ENCODE assay signal across 1 cellular context in genomic region chr2:163474319-163474744, GRCh38.
TF ChIP-seq lines count a peak whose summit lies in the region.

No MANE protein-coding gene starts in this region.

TF ChIP-seq in HepG2, 621 proteins besides CTCF, POLR2A, EP300 and RAD21 (continued from another document and continues in another):
- TF ChIP-seq FOXP1 (IDR thresholded peaks at IDR 0.05) (peak; percentile 85; the same call in 1 of the 2 replicates), FOXP1 (CRISPR knock-in tag; IDR thresholded peaks at IDR 0.05) (peak; percentile 99), MIXL1 (CRISPR knock-in tag; IDR thresholded peaks at IDR 0.05) (peak; percentile 97), SRSF4 (IDR thresholded peaks at IDR 0.05; ENCODE audit: low read depth, low read length, poor library complexity, severe bottlenecking) (no peak), ZMYM4 (CRISPR knock-in tag; IDR thresholded peaks at IDR 0.05) (peak; percentile 69; the same call in 1 of the 2 replicates), TFE3 (CRISPR knock-in tag; IDR thresholded peaks at IDR 0.05) (0 out of 2 replicates have a peak, but pooled peaks have one; percentile 18), SOX5 (CRISPR knock-in tag; IDR thresholded peaks at IDR 0.05; ENCODE audit: borderline replicate concordance) (peak; percentile 82), ZNF768 (CRISPR knock-in tag; IDR thresholded peaks at IDR 0.05) (no peak), NR2F6 (IDR thresholded peaks at IDR 0.05) (0 out of 2 replicates have a peak, but pooled peaks have one; percentile 33), NR2F6 (CRISPR knock-in tag; IDR thresholded peaks at IDR 0.05) (0 out of 2 replicates have a peak, but pooled peaks have one; percentile 21), GMEB2 (CRISPR knock-in tag; IDR thresholded peaks at IDR 0.05; ENCODE audit: low read depth) (no peak), KAT2B (IDR thresholded peaks at IDR 0.05; ENCODE audit: borderline replicate concordance, low read depth, low read length) (peak; percentile 99), HOXD1 (CRISPR knock-in tag; IDR thresholded peaks at IDR 0.05) (no peak), TCF12 (IDR thresholded peaks at IDR 0.05) (no peak), TCF12 (CRISPR knock-in tag; IDR thresholded peaks at IDR 0.05) (peak; percentile 93), U2AF2 (IDR thresholded peaks at IDR 0.05; ENCODE audit: low read depth, low read length) (no peak), YEATS4 (CRISPR knock-in tag; IDR thresholded peaks at IDR 0.05; ENCODE audit: borderline replicate concordance) (0 out of 2 replicates have a peak, but pooled peaks have one; percentile 34), MED1 (CRISPR knock-in tag; IDR thresholded peaks at IDR 0.05) (peak; percentile 29; the same call in 1 of the 2 replicates), GATAD2A (CRISPR knock-in tag; IDR thresholded peaks at IDR 0.05) (peak; percentile 98), ZNF589 (CRISPR knock-in tag; conservative IDR thresholded peaks at IDR 0.05) (no peak), SMAD3 (CRISPR knock-in tag; IDR thresholded peaks at IDR 0.05) (peak; percentile 96), ZBTB25 (CRISPR knock-in tag; IDR thresholded peaks at IDR 0.05) (peak; percentile 60; the same call in 1 of the 2 replicates), GATAD1 (CRISPR knock-in tag; IDR thresholded peaks at IDR 0.05) (no peak), KLF6 (CRISPR knock-in tag; IDR thresholded peaks at IDR 0.05) (peak; percentile 85), HMG20B (CRISPR knock-in tag; conservative IDR thresholded peaks at IDR 0.05) (no peak), TCF7 (IDR thresholded peaks at IDR 0.05; ENCODE audit: low read depth) (peak; percentile 99), HDAC2 (CRISPR knock-in tag; IDR thresholded peaks at IDR 0.05) (peak; percentile 62), MXI1 (IDR thresholded peaks at IDR 0.05; ENCODE audit: borderline replicate concordance, low read depth, low read length) (0 out of 3 replicates have a peak, but pooled peaks have one; percentile 33), ZHX2 (IDR thresholded peaks at IDR 0.05; ENCODE audit: low read depth) (no peak), ZHX2 (CRISPR knock-in tag; IDR thresholded peaks at IDR 0.05; ENCODE audit: borderline replicate concordance) (no peak), NONO (IDR thresholded peaks at IDR 0.05) (no peak), NONO (CRISPR knock-in tag; conservative IDR thresholded peaks at IDR 0.05) (peak; percentile 66; the same call in 1 of the 2 replicates), FOXJ3 (CRISPR knock-in tag; IDR thresholded peaks at IDR 0.05; ENCODE audit: borderline replicate concordance) (peak; percentile 99), ZFP36 (IDR thresholded peaks at IDR 0.05; ENCODE audit: borderline replicate concordance, low read depth, low read length, partially characterized antibody) (peak; percentile 60), NBN (conservative IDR thresholded peaks at IDR 0.05) (no peak), TBX3 (IDR thresholded peaks at IDR 0.05; ENCODE audit: borderline replicate concordance) (peak; percentile 97), HNF4A (CRISPR knock-in tag; IDR thresholded peaks at IDR 0.05) (peak; percentile 45), STAT6 (CRISPR knock-in tag; IDR thresholded peaks at IDR 0.05; ENCODE audit: borderline replicate concordance) (no peak), ARNTL (CRISPR knock-in tag; IDR thresholded peaks at IDR 0.05) (peak; percentile 88), TCF7L2 (IDR thresholded peaks at IDR 0.05; ENCODE audit: low read depth, low read length) (peak; percentile 87), KIAA2018 (CRISPR knock-in tag; IDR thresholded peaks at IDR 0.05; ENCODE audit: borderline replicate concordance) (no peak), TEAD2 (CRISPR knock-in tag; IDR thresholded peaks at IDR 0.05) (no peak)
